In the genomic region with DNA sequence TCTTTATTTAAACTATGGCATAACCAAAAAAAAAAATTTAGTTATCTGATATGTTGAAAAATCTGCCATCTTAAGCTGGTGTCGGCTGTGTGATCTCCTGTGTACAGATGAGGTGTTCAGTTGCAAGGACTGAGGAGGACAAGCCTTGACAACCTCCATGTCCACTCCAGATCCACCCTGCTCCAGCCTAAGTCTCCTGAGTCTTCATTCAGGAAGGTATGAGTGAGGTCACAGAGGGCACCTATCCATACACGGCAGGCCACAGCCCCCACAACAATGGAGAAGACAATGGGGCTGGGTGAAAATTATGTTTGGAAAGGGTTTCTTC, we compare ENCODE assay signal across 1 cellular context.
TF ChIP-seq lines count a peak whose summit lies in the region.

No MANE protein-coding gene starts in this region.

TF ChIP-seq in K562, 482 proteins besides CTCF, POLR2A, EP300 and RAD21 (continued from another document):
- TF ChIP-seq, protein P1, sequence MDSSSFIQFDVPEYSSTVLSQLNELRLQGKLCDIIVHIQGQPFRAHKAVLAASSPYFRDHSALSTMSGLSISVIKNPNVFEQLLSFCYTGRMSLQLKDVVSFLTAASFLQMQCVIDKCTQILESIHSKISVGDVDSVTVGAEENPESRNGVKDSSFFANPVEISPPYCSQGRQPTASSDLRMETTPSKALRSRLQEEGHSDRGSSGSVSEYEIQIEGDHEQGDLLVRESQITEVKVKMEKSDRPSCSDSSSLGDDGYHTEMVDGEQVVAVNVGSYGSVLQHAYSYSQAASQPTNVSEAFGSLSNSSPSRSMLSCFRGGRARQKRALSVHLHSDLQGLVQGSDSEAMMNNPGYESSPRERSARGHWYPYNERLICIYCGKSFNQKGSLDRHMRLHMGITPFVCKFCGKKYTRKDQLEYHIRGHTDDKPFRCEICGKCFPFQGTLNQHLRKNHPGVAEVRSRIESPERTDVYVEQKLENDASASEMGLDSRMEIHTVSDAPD (CRISPR knock-in tag; IDR thresholded peaks at IDR 0.05): no peak
- TF ChIP-seq SMAD1 (IDR thresholded peaks at IDR 0.05; ENCODE audit: low read depth, low read length, partially characterized antibody): no peak
